ENCODE assay signal across 8 cellular contexts in genomic region chr6:82111114-82111513, GRCh38.
"Had no signal": no experiment of that assay in that cellular context is flagged by ENCODE, and none has a peak within 500 bp of the region (broad histone marks: within the 10 kb centered on the region; RNA-seq: fewer than 3 reads in every experiment).

No MANE protein-coding gene starts in this region.

- H3K4me3 ChIP-seq: GM23248, HAP-1 had no signal

- H2AFZ ChIP-seq: GM23248 had no signal

- H3K9me3 ChIP-seq: HAP-1 had no signal

- H3K36me3 ChIP-seq: HAP-1 had no signal

- H3K4me1 ChIP-seq: HAP-1 had no signal

- DNase-seq: GM23248, GOT3, H7, KBM-7 had no signal

- ATAC-seq: HCT116, HepG2 had no signal

- H3K27ac ChIP-seq: GM23248, HL-60 had no signal
